Comparison of ENCODE assay signal across 15 cellular contexts in genomic region chr13:29801737-29802305, GRCh38. TPM values are rescaled to one million over a fixed set of nuclear protein-coding genes. Genes with fewer than 3 reads are reported as not detected.
A peak's percentile ranks its signal among the peaks of the same experiment; 100 is the strongest.
DNase-seq lines count a peak whose midpoint lies in the region; TF ChIP-seq lines count a peak whose summit lies in the region.
"Had no signal": no experiment of that assay in that cellular context is flagged by ENCODE, and none has a peak within 500 bp of the region (broad histone marks: within the 10 kb centered on the region; RNA-seq: fewer than 3 reads in every experiment).

No MANE protein-coding gene starts in this region.

- intact Hi-C loops in lower leg skin (cut with DNase I; ENCODE audit: low total_unique reads) = no loop called here

- no peaks in the 10 kb centered on the region for H3K27me3 ChIP-seq in Karpas-422 (ENCODE audit: low read length)
- H3K27me3 ChIP-seq: heart left ventricle, vagina had no signal

- no peaks in the 10 kb centered on the region for H3K9me3 ChIP-seq in Karpas-422 (ENCODE audit: low read length)
- H3K9me3 ChIP-seq: A549, vagina had no signal

- H3K4me2 ChIP-seq in Karpas-422 (ENCODE audit: low read depth, low read length, poor library complexity, severe bottlenecking) = no peak overlapping the region
- H3K4me2 ChIP-seq: A549 had no signal

- H3K27ac ChIP-seq in Karpas-422 (ENCODE audit: low read length) = no peak overlapping the region
- H3K27ac ChIP-seq: A549, heart left ventricle, vagina had no signal

- TF ChIP-seq CTCF in AG10803 (conservative IDR thresholded peaks at IDR 0.05; ENCODE audit: low read length) (peak; percentile 22), lower leg skin (IDR thresholded peaks at IDR 0.05) (no peak)

- no peaks in the 10 kb centered on the region for H3K4me1 ChIP-seq in Karpas-422 (ENCODE audit: low read length)
- H3K4me1 ChIP-seq: A549 had no signal

- no peak for TF ChIP-seq POLR2A in lower leg skin (IDR thresholded peaks at IDR 0.05)

- H3K9me2 ChIP-seq in Karpas-422 (replicated peaks; ENCODE audit: insufficient read depth, low read length) = no peaks in the 10 kb centered on the region

- H3K9ac ChIP-seq in Karpas-422 (ENCODE audit: low read length) = no peak overlapping the region

- no peaks in the 10 kb centered on the region for H3K36me3 ChIP-seq in Karpas-422 (ENCODE audit: insufficient read depth, low read length)
- H3K36me3 ChIP-seq: heart left ventricle, vagina had no signal

- DNase-seq in AG10803 (ENCODE audit: low read depth) (peak; percentile 22), Karpas-422 (peak; percentile 53), UCSD-AML1 (lab: John Stamatoyannopoulos, UW; ENCODE audit: unreplicated experiment) (peak; percentile 21), islet precursor cell (peak; percentile 53), lower leg skin (ENCODE audit: low spot score in 2 of 2) (no peak), HUDEP-2 (lab: John Stamatoyannopoulos, UW; ENCODE audit: unreplicated experiment in 76 of 76) (no peak), DMS153 treated with DMSO at 0.1 percent for 48 hours (lab: John Stamatoyannopoulos, UW; ENCODE audit: unreplicated experiment) (no peak), SW 1271 (lab: John Stamatoyannopoulos, UW) (no peak)
- DNase-seq: activated B cell treated with CpG ODN at 0.5 μM for 24 hours; activated CD8-positive, alpha-beta memory T cell treated with anti-CD3 and anti-CD28 coated beads, Interleukin-2, amount 50 U/mL, for 4 hours; heart left ventricle; NCI-H2227 treated with DMSO at 0.1 percent for 48 hours; stimulated activated CD4-positive, alpha-beta T cell treated with anti-CD3 and anti-CD28 coated beads, Interleukin-12 subunit alpha, Interleukin-12 subunit beta, amount 100 ng/mL, for 4 hours had no signal

- no peaks in the 10 kb centered on the region for H3K79me2 ChIP-seq in Karpas-422 (ENCODE audit: low read length)

- no peak overlapping the region for H3K4me3 ChIP-seq in AG10803 (ENCODE audit: low read length)
- H3K4me3 ChIP-seq in Karpas-422 (ENCODE audit: low read length) = no peak overlapping the region
- no peak overlapping the region for H3K4me3 ChIP-seq in lower leg skin (ENCODE audit: low read depth, poor library complexity, severe bottlenecking)
- H3K4me3 ChIP-seq: A549, heart left ventricle, vagina had no signal

- no peak overlapping the region for H2AFZ ChIP-seq in Karpas-422 (ENCODE audit: low read length)

- whole genome bisulfite sequencing in lower leg skin, 2 donors = 90 to 91% methylated on average over 4 of the region's 4 CpGs

- H4K20me1 ChIP-seq in Karpas-422 (ENCODE audit: insufficient read depth, low read depth, low read length) = peaks cover 32% of the 10 kb centered on the region

RNA-seq across cellular contexts. Expression of gene UBL3, which starts 48.6 kb away (rescaled TPM):
- total RNA-seq in Karpas-422 (2014; rRNA removed; shearing (Covaris generic); ENCODE audit: low replicate concordance) = 2.1 and 3.9 TPM in 2 replicates
- total RNA-seq in lower leg skin = 10 to 100 TPM; 52.9 to 78.2 (median 58.9) TPM

Comparison
In these comparisons a context has a peak if more than half of its experiments do, and no peak if none do; other contexts are left out.
1. DNase-seq: peak in AG10803 (single experiment), Karpas-422 (single experiment), UCSD-AML1 (single experiment) and islet precursor cell (single experiment); none in lower leg skin (0 of 2), HUDEP-2 (0 of 76), DMS153 treated with DMSO at 0.1 percent for 48 hours (single experiment) and SW 1271 (0 of 2).
2. RNA of gene UBL3, which starts 48.6 kb away (total RNA-seq): 52.9 to 78.2 TPM in lower leg skin; 2.1 to 3.9 TPM in Karpas-422; every median in the first group is over 10 times any median in the second.